In the genomic region with DNA sequence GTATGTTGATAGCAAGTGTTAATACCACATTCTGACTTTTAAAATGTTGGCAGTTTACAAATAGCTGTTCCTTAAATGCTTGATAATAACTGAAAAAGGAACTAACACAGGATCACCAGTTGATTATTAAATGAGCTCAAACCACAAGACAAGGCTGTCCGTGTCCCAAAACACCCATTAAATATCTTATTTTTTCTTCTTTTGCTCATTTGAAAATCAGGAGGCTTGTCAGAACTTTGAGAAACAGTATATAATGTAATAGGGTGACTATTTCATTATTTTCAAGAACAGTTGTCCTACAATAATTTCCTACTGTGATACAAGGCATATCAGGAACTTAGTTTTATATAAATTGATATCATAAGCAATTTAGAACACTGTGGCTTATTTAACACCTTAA, we compare ENCODE assay signal across 10 cellular contexts. TPM values are rescaled to one million over a fixed set of nuclear protein-coding genes. Genes with fewer than 3 reads are reported as not detected.
A peak's percentile ranks its signal among the peaks of the same experiment; 100 is the strongest.
DNase-seq lines count a peak whose midpoint lies in the region; ATAC-seq, FAIRE-seq and TF ChIP-seq lines count a peak whose summit lies in the region.
"Had no signal": no experiment of that assay in that cellular context is flagged by ENCODE, and none has a peak within 500 bp of the region (broad histone marks: within the 10 kb centered on the region; RNA-seq: fewer than 3 reads in every experiment).

No MANE protein-coding gene starts in this region.

- 2% methylated on average over 1 of the region's 1 CpG for WGBS in A549 (ENCODE audit: missing lambda C conversion rate)

- intact Hi-C loops in activated naive CD4-positive, alpha-beta T cell treated with anti-CD3 and anti-CD28 coated beads for 36 hours (cut with micrococcal nuclease): no loop called here

- H3K4me1 Mint-ChIP-seq in neural progenitor cell: peaks cover 14% of the 10 kb centered on the region
- H3K4me1 Mint-ChIP-seq in activated naive CD4-positive, alpha-beta T cell treated with anti-CD3 and anti-CD28 coated beads for 36 hours (ENCODE audit: low read depth): peaks cover 27% of the 10 kb centered on the region

- no peaks in the 10 kb centered on the region for H3K36me3 Mint-ChIP-seq in neural progenitor cell
- H3K36me3 Mint-ChIP-seq in activated naive CD4-positive, alpha-beta T cell treated with anti-CD3 and anti-CD28 coated beads for 36 hours (ENCODE audit: low read depth): peaks cover 7% of the 10 kb centered on the region

- H3K27ac ChIP-seq in A549 (peak overlapping the region; percentile 81 to 99), OCI-LY1 (ENCODE audit: low read depth, low read length, poor library complexity, severe bottlenecking) (peak overlapping the region; percentile 95), neural progenitor cell (no peak overlapping the region)

- H3K27me3 Mint-ChIP-seq in neural progenitor cell (ENCODE audit: insufficient read depth, low read depth): peaks cover 69% of the 10 kb centered on the region
- peaks cover 37% of the 10 kb centered on the region for H3K27me3 Mint-ChIP-seq in activated naive CD4-positive, alpha-beta T cell treated with anti-CD3 and anti-CD28 coated beads for 36 hours (ENCODE audit: low read depth)

- CTCF ChIA-PET in A549 (lab: Yijun Ruan, JAX): interaction anchor here (0.6 to 1.5 kb wide), 2 partner anchors 9 to 29 kb away, joined by 3 read pairs; no protein-coding TSS in a partner anchor
- CTCF ChIA-PET in activated naive CD4-positive, alpha-beta T cell treated with anti-CD3 and anti-CD28 coated beads for 36 hours (lab: Charles Lee): interaction anchor here (1.1 kb wide), 1 partner anchor 102 kb away, joined by 3 read pairs; no protein-coding TSS in a partner anchor

- H3K27me3 ChIP-seq in OCI-LY1 (ENCODE audit: insufficient read depth, low read length) (no peaks in the 10 kb centered on the region), neural progenitor cell (peaks cover 95% of the 10 kb centered on the region)

- ATAC-seq in A549: no peak
- ATAC-seq in HG03565 (IDR thresholded peaks at IDR 0.05; ENCODE audit: unreplicated experiment): no peak

- TF ChIP-seq EP300 in A549 (IDR thresholded peaks at IDR 0.05): no peak

- H3K4me3 ChIP-seq in A549 (peak overlapping the region; percentile 90; the same call in 2 of the 3 replicates), OCI-LY1 (ENCODE audit: low read depth, low read length, poor library complexity, severe bottlenecking) (peak overlapping the region; percentile 89), fibroblast of the aortic adventitia (ENCODE audit: low read depth, low read length) (peak overlapping the region; percentile 44), neural progenitor cell (no peak overlapping the region)

- H4K20me1 ChIP-seq in OCI-LY1 (ENCODE audit: insufficient read depth, low read length) (no peaks in the 10 kb centered on the region), neural progenitor cell (ENCODE audit: low read depth) (peaks cover 85% of the 10 kb centered on the region)

- H3K4me3 Mint-ChIP-seq in neural progenitor cell: no peak overlapping the region
- H3K4me3 Mint-ChIP-seq in activated naive CD4-positive, alpha-beta T cell treated with anti-CD3 and anti-CD28 coated beads for 36 hours: no peak overlapping the region

- POLR2A ChIA-PET in A549 (lab: Yijun Ruan, JAX): no interaction called here

- no peak overlapping the region for H3K27ac Mint-ChIP-seq in neural progenitor cell
- H3K27ac Mint-ChIP-seq in activated naive CD4-positive, alpha-beta T cell treated with anti-CD3 and anti-CD28 coated beads for 36 hours: no peak overlapping the region

- no peak overlapping the region for H2AFZ ChIP-seq in OCI-LY1 (ENCODE audit: low read length)
- no peak overlapping the region for H2AFZ ChIP-seq in neural progenitor cell (replicated peaks)

- peak overlapping the region; percentile 99 for H3K9ac ChIP-seq in OCI-LY1 (ENCODE audit: low read length)
- no peak overlapping the region for H3K9ac ChIP-seq in neural progenitor cell

- H3K9me2 ChIP-seq in OCI-LY1 (ENCODE audit: low read depth, low read length): no peaks in the 10 kb centered on the region

- peaks cover 2% of the 10 kb centered on the region for H3K9me3 Mint-ChIP-seq in neural progenitor cell
- no peaks in the 10 kb centered on the region for H3K9me3 Mint-ChIP-seq in activated naive CD4-positive, alpha-beta T cell treated with anti-CD3 and anti-CD28 coated beads for 36 hours

- no peak for TF ChIP-seq RAD21 in A549 (conservative IDR thresholded peaks at IDR 0.05 in 1 of 2, IDR thresholded peaks at IDR 0.05 in 1 of 2)

- H3K9me3 ChIP-seq in A549 (no peaks in the 10 kb centered on the region), OCI-LY1 (ENCODE audit: low read length) (no peaks in the 10 kb centered on the region), neural progenitor cell (ENCODE audit: low read depth) (no peaks in the 10 kb centered on the region)

- TF ChIP-seq CTCF in A549 (IDR thresholded peaks at IDR 0.05): no peak
- no peak for TF ChIP-seq CTCF in OCI-LY1 (IDR thresholded peaks at IDR 0.05; ENCODE audit: low read length)
- no peak for TF ChIP-seq CTCF in fibroblast of the aortic adventitia (IDR thresholded peaks at IDR 0.05; ENCODE audit: insufficient read depth, low read length)
- no peak for TF ChIP-seq CTCF in neural progenitor cell (IDR thresholded peaks at IDR 0.05)

- peaks cover 67% of the 10 kb centered on the region for H3K79me2 ChIP-seq in OCI-LY1 (ENCODE audit: insufficient read depth, low read length)
- H3K79me2 ChIP-seq in neural progenitor cell (ENCODE audit: low read depth): no peaks in the 10 kb centered on the region

- peaks cover 46% of the 10 kb centered on the region for H3K36me3 ChIP-seq in OCI-LY1 (ENCODE audit: insufficient read depth, low read length)
- H3K36me3 ChIP-seq in neural progenitor cell: no peaks in the 10 kb centered on the region

- H3K4me2 ChIP-seq in A549 (peak overlapping the region; percentile 84), OCI-LY1 (ENCODE audit: low read length) (peak overlapping the region; percentile 89), neural progenitor cell (no peak overlapping the region)

- no peak for FAIRE-seq in A549 (lab: Jason Lieb, UNC)

- H3F3A ChIP-seq in OCI-LY1 (ENCODE audit: insufficient read depth, low read length) (no peaks in the 10 kb centered on the region), neural progenitor cell (ENCODE audit: low read depth) (peaks cover 76% of the 10 kb centered on the region)

- H3K4me1 ChIP-seq in A549: peaks cover 5% of the 10 kb centered on the region; the same call in 2 of the 3 replicates
- H3K4me1 ChIP-seq in OCI-LY1 (ENCODE audit: insufficient read depth, low read length, severe bottlenecking): peaks cover 35% of the 10 kb centered on the region
- H3K4me1 ChIP-seq in neural progenitor cell: peaks cover 9% of the 10 kb centered on the region

- DNase-seq in A549 (ENCODE audit: low read depth in 1 of 2, low spot score in 1 of 2): no peak
- peak; percentile 26 for DNase-seq in EH (ENCODE audit: low read depth)
- DNase-seq in fibroblast of the aortic adventitia (ENCODE audit: low read depth): peak; percentile 51
- no peak for DNase-seq in neural progenitor cell (ENCODE audit: low spot score)
- no peak for DNase-seq in putamen (ENCODE audit: low spot score)
- DNase-seq in activated naive CD4-positive, alpha-beta T cell treated with anti-CD3 and anti-CD28 coated beads for 36 hours: no peak
- DNase-seq: NCI-H526 treated with DMSO at 0.1 percent for 48 hours, posterior cingulate gyrus had no signal

- no peak for TF ChIP-seq POLR2A in A549 (IDR thresholded peaks at IDR 0.05; ENCODE audit: low read length)

TF ChIP-seq in A549, 52 proteins besides CTCF, POLR2A, EP300 and RAD21 (continues in another document):
- TF ChIP-seq MYC (IDR thresholded peaks at IDR 0.05; ENCODE audit: borderline replicate concordance, low read length) (no peak), CBX8 (IDR thresholded peaks at IDR 0.05) (no peak), EHF (CRISPR knock-in tag; IDR thresholded peaks at IDR 0.05) (no peak), CBX2 (IDR thresholded peaks at IDR 0.05; ENCODE audit: borderline replicate concordance, low read depth) (no peak), ZNF302 (CRISPR knock-in tag; IDR thresholded peaks at IDR 0.05) (no peak), NFE2L2 (conservative IDR thresholded peaks at IDR 0.05; ENCODE audit: low read length) (no peak), GATA3 (IDR thresholded peaks at IDR 0.05; ENCODE audit: borderline replicate concordance) (no peak), SREBF2 (IDR thresholded peaks at IDR 0.05) (no peak), TFCP2L1 (CRISPR knock-in tag; IDR thresholded peaks at IDR 0.05) (no peak), SMC3 (IDR thresholded peaks at IDR 0.05) (no peak), HEYL (CRISPR knock-in tag; IDR thresholded peaks at IDR 0.05) (no peak)
- TF ChIP-seq, protein P1, sequence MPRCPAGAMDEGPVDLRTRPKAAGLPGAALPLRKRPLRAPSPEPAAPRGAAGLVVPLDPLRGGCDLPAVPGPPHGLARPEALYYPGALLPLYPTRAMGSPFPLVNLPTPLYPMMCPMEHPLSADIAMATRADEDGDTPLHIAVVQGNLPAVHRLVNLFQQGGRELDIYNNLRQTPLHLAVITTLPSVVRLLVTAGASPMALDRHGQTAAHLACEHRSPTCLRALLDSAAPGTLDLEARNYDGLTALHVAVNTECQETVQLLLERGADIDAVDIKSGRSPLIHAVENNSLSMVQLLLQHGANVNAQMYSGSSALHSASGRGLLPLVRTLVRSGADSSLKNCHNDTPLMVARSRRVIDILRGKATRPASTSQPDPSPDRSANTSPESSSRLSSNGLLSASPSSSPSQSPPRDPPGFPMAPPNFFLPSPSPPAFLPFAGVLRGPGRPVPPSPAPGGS (IDR thresholded peaks at IDR 0.05): no peak

RNA-seq across cellular contexts. Expression of a gene that starts 2.7 kb away (rescaled TPM):
- polyA plus RNA-seq in A549 (2011; rRNA removed) (9.9 and 13.0 TPM in 2 replicates), A549 (2017; fragmentation: RNase III; extraction: RNeasy Plus Mini Kit Qiagen cat#74134 plus additional on column Dnase treatment) (14.7 to 17.7 TPM (median 16.8 TPM) in 3 replicates)
- polyA plus RNA-seq in A549 (2012; cell fraction: cytosol; rRNA removed): 12.1 and 13.5 TPM in 2 replicates
- polyA plus RNA-seq in A549 (2012; cell fraction: nucleus; rRNA removed): 8.8 and 10.3 TPM in 2 replicates
- polyA minus RNA-seq in A549 (2011; rRNA and poly(A)+ RNA removed): 7.4 and 8.0 TPM in 2 replicates
- total RNA-seq in fibroblast of the aortic adventitia (ENCODE audit: low replicate concordance) (15.3 and 34.1 TPM in 2 replicates), neural progenitor cell (ENCODE audit: low replicate concordance) (0.11 and 0.65 TPM in 2 replicates)
- 10 to 100 TPM; 13.5 to 14.4 TPM for total RNA-seq in activated naive CD4-positive, alpha-beta T cell treated with anti-CD3 and anti-CD28 coated beads for 36 hours

RNA-seq across cellular contexts. Expression of a gene that starts 12.7 kb away (rescaled TPM):
- 46.2 and 57.5 TPM in 2 replicates for polyA plus RNA-seq in A549 (2011; rRNA removed)
- polyA plus RNA-seq in A549 (2012; cell fraction: cytosol; rRNA removed): 4.5 and 5.3 TPM in 2 replicates
- 1.5 and 5.1 TPM in 2 replicates for polyA plus RNA-seq in A549 (2012; cell fraction: nucleus; rRNA removed)
- 29.9 to 31.7 TPM (median 31.2 TPM) in 3 replicates for polyA plus RNA-seq in A549 (2017; fragmentation: RNase III; extraction: RNeasy Plus Mini Kit Qiagen cat#74134 plus additional on column Dnase treatment)
- polyA minus RNA-seq in A549 (2011; rRNA and poly(A)+ RNA removed): 32.2 and 41.3 TPM in 2 replicates
- total RNA-seq in fibroblast of the aortic adventitia (ENCODE audit: low replicate concordance): 93.8 and 100 TPM in 2 replicates
- total RNA-seq in neural progenitor cell (ENCODE audit: low replicate concordance): 78.0 and 103 TPM in 2 replicates
- 10 to 100 TPM; 87.9 to 90.1 TPM for total RNA-seq in activated naive CD4-positive, alpha-beta T cell treated with anti-CD3 and anti-CD28 coated beads for 36 hours

Comparison
In these comparisons a context has a peak if more than half of its experiments do, and no peak if none do; other contexts are left out.
1. DNase-seq: peak in EH (single experiment) and fibroblast of the aortic adventitia (single experiment); none in A549 (0 of 2), neural progenitor cell (single experiment), putamen (single experiment) and activated naive CD4-positive, alpha-beta T cell treated with anti-CD3 and anti-CD28 coated beads for 36 hours (single experiment).